In the genomic region with DNA sequence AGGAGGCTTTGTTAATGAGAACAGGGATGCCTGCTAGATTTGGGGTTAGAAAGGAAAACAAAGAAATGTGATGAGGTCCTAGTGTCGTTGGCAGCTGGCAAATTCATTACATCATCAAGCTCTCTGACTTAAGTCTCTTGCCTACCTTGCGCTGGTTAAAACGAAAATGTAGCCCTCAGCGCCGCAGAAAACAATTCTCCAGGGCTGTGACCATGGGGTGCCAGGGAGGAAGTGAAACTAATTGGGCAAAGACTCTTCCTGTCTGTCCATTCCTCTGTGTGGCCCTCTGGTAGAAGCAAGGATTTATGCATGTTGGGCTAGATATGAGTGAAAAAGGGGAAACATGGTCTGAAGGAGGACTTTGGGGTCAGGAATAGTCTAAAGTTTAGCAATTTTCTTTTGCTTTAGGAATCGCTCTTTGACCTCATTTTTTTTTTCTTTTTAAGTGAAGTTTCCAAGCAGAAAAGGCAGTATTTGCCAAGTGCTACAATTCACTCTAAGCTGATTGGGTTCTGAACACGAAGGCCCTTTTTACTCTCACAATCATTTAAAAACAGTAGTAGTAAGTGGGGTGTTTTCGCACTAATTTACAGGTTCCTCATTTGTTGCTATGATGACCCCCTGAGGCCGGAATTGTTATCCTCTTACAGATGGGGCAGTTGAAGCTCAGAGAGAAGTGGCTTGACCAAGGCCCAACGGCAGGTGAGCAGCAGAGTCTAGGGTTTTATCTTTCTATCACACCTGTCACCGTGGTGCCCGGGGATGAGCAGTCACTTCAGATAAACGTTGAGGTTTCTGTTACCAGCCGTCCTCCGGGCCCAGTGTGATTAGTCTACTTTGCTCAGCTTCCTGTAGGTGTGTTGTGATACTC, we compare ENCODE assay signal across 2 cellular contexts.
TF ChIP-seq lines count a peak whose summit lies in the region.

No MANE protein-coding gene starts in this region.

TF ChIP-seq in SK-N-SH, 30 proteins besides CTCF, POLR2A, EP300 and RAD21 (continued from another document):
- TF ChIP-seq GABPA (IDR thresholded peaks at IDR 0.05; ENCODE audit: low read depth) (no peak), NRF1 (IDR thresholded peaks at IDR 0.05; ENCODE audit: low read depth, low read length) (no peak), POLR2AphosphoS5 (IDR thresholded peaks at IDR 0.05; ENCODE audit: low read depth, low read length) (no peak), MEF2A (IDR thresholded peaks at IDR 0.05; ENCODE audit: borderline replicate concordance, low read depth) (no peak), FOXJ3 (CRISPR knock-in tag; IDR thresholded peaks at IDR 0.05) (no peak)
- TF ChIP-seq, protein P1, sequence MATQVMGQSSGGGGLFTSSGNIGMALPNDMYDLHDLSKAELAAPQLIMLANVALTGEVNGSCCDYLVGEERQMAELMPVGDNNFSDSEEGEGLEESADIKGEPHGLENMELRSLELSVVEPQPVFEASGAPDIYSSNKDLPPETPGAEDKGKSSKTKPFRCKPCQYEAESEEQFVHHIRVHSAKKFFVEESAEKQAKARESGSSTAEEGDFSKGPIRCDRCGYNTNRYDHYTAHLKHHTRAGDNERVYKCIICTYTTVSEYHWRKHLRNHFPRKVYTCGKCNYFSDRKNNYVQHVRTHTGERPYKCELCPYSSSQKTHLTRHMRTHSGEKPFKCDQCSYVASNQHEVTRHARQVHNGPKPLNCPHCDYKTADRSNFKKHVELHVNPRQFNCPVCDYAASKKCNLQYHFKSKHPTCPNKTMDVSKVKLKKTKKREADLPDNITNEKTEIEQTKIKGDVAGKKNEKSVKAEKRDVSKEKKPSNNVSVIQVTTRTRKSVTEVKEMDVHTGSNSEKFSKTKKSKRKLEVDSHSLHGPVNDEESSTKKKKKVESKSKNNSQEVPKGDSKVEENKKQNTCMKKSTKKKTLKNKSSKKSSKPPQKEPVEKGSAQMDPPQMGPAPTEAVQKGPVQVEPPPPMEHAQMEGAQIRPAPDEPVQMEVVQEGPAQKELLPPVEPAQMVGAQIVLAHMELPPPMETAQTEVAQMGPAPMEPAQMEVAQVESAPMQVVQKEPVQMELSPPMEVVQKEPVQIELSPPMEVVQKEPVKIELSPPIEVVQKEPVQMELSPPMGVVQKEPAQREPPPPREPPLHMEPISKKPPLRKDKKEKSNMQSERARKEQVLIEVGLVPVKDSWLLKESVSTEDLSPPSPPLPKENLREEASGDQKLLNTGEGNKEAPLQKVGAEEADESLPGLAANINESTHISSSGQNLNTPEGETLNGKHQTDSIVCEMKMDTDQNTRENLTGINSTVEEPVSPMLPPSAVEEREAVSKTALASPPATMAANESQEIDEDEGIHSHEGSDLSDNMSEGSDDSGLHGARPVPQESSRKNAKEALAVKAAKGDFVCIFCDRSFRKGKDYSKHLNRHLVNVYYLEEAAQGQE (IDR thresholded peaks at IDR 0.05; ENCODE audit: low read depth, low read length) = no peak
- TF ChIP-seq, protein P2, sequence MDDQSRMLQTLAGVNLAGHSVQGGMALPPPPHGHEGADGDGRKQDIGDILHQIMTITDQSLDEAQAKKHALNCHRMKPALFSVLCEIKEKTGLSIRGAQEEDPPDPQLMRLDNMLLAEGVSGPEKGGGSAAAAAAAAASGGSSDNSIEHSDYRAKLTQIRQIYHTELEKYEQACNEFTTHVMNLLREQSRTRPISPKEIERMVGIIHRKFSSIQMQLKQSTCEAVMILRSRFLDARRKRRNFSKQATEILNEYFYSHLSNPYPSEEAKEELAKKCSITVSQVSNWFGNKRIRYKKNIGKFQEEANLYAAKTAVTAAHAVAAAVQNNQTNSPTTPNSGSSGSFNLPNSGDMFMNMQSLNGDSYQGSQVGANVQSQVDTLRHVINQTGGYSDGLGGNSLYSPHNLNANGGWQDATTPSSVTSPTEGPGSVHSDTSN (IDR thresholded peaks at IDR 0.05) = no peak

TF ChIP-seq in SK-N-SH treated with all-trans-retinoic acid at 6 μM for 48 hours, 23 proteins besides CTCF, POLR2A, EP300 and RAD21 (continued from another document):
- TF ChIP-seq, protein P3, sequence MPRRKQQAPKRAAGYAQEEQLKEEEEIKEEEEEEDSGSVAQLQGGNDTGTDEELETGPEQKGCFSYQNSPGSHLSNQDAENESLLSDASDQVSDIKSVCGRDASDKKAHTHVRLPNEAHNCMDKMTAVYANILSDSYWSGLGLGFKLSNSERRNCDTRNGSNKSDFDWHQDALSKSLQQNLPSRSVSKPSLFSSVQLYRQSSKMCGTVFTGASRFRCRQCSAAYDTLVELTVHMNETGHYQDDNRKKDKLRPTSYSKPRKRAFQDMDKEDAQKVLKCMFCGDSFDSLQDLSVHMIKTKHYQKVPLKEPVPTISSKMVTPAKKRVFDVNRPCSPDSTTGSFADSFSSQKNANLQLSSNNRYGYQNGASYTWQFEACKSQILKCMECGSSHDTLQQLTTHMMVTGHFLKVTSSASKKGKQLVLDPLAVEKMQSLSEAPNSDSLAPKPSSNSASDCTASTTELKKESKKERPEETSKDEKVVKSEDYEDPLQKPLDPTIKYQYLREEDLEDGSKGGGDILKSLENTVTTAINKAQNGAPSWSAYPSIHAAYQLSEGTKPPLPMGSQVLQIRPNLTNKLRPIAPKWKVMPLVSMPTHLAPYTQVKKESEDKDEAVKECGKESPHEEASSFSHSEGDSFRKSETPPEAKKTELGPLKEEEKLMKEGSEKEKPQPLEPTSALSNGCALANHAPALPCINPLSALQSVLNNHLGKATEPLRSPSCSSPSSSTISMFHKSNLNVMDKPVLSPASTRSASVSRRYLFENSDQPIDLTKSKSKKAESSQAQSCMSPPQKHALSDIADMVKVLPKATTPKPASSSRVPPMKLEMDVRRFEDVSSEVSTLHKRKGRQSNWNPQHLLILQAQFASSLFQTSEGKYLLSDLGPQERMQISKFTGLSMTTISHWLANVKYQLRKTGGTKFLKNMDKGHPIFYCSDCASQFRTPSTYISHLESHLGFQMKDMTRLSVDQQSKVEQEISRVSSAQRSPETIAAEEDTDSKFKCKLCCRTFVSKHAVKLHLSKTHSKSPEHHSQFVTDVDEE (CRISPR knock-in tag; IDR thresholded peaks at IDR 0.05) = no peak
- no peak for TF ChIP-seq ZFP30 (CRISPR knock-in tag; IDR thresholded peaks at IDR 0.05)
- TF ChIP-seq, protein P4, sequence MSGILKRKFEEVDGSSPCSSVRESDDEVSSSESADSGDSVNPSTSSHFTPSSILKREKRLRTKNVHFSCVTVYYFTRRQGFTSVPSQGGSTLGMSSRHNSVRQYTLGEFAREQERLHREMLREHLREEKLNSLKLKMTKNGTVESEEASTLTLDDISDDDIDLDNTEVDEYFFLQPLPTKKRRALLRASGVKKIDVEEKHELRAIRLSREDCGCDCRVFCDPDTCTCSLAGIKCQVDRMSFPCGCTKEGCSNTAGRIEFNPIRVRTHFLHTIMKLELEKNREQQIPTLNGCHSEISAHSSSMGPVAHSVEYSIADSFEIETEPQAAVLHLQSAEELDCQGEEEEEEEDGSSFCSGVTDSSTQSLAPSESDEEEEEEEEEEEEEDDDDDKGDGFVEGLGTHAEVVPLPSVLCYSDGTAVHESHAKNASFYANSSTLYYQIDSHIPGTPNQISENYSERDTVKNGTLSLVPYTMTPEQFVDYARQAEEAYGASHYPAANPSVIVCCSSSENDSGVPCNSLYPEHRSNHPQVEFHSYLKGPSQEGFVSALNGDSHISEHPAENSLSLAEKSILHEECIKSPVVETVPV (CRISPR knock-in tag; IDR thresholded peaks at IDR 0.05) = no peak
- TF ChIP-seq, protein P5, sequence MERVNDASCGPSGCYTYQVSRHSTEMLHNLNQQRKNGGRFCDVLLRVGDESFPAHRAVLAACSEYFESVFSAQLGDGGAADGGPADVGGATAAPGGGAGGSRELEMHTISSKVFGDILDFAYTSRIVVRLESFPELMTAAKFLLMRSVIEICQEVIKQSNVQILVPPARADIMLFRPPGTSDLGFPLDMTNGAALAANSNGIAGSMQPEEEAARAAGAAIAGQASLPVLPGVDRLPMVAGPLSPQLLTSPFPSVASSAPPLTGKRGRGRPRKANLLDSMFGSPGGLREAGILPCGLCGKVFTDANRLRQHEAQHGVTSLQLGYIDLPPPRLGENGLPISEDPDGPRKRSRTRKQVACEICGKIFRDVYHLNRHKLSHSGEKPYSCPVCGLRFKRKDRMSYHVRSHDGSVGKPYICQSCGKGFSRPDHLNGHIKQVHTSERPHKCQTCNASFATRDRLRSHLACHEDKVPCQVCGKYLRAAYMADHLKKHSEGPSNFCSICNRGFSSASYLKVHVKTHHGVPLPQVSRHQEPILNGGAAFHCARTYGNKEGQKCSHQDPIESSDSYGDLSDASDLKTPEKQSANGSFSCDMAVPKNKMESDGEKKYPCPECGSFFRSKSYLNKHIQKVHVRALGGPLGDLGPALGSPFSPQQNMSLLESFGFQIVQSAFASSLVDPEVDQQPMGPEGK (CRISPR knock-in tag; IDR thresholded peaks at IDR 0.05; ENCODE audit: borderline replicate concordance) = no peak
- no peak for TF ChIP-seq ESRRG (CRISPR knock-in tag; IDR thresholded peaks at IDR 0.05)
